14 cellular contexts compared by ENCODE assay signal in genomic region chr4:93749351-93749761, GRCh38.
A peak's percentile ranks its signal among the peaks of the same experiment; 100 is the strongest.
DNase-seq lines count a peak whose midpoint lies in the region; ATAC-seq and TF ChIP-seq lines count a peak whose summit lies in the region.
"Had no signal": no experiment of that assay in that cellular context is flagged by ENCODE, and none has a peak within 500 bp of the region (broad histone marks: within the 10 kb centered on the region; RNA-seq: fewer than 3 reads in every experiment).

No MANE protein-coding gene starts in this region.

- no peak overlapping the region for H3K4me3 ChIP-seq in GM23338
- no peak overlapping the region for H3K4me3 ChIP-seq in upper lobe of right lung
- H3K4me3 ChIP-seq: tibial artery had no signal

- no peak overlapping the region for H2AFZ ChIP-seq in GM23338

- no peaks in the 10 kb centered on the region for H3K79me2 ChIP-seq in GM23338 (replicated peaks; ENCODE audit: insufficient read depth)

- H3K9me3 Mint-ChIP-seq in GM23338, result no peaks in the 10 kb centered on the region

- H3K36me3 ChIP-seq in GM23338 (ENCODE audit: insufficient read depth) (no peaks in the 10 kb centered on the region), upper lobe of right lung (no peaks in the 10 kb centered on the region)
- H3K36me3 ChIP-seq: tibial artery had no signal

- no peaks in the 10 kb centered on the region for H3K36me3 Mint-ChIP-seq in GM23338 (ENCODE audit: low read depth)

- H3K27ac Mint-ChIP-seq in GM23338, result peak overlapping the region; percentile 60

- TF ChIP-seq CTCF in GM23338 (conservative IDR thresholded peaks at IDR 0.05; ENCODE audit: low read depth in 2 of 2) (no peak), upper lobe of right lung (IDR thresholded peaks at IDR 0.05) (no peak), omental fat pad (IDR thresholded peaks at IDR 0.05) (no peak)

- ATAC-seq in GM23338, result no peak
- peak; percentile 74 for ATAC-seq in HG03354 (IDR thresholded peaks at IDR 0.05; ENCODE audit: poor library complexity, severe bottlenecking, unreplicated experiment)
- peak; percentile 55 for ATAC-seq in upper lobe of right lung
- no peak for ATAC-seq in omental fat pad (ENCODE audit: low FRiP score)

- H3K4me1 Mint-ChIP-seq in GM23338, result peaks cover 21% of the 10 kb centered on the region

- no peaks in the 10 kb centered on the region for H3K9me3 ChIP-seq in upper lobe of right lung
- H3K9me3 ChIP-seq: tibial artery had no signal

- intact Hi-C loops in upper lobe of right lung (cut with DNase I), result no loop called here
- intact Hi-C loops in posterior vena cava (cut with DNase I), result no loop called here

- no peak overlapping the region for H3K4me3 Mint-ChIP-seq in GM23338

- DNase-seq in DMS53 (lab: John Stamatoyannopoulos, UW) (peak; percentile 2), DMS53 treated with DMSO at 0.1 percent for 48 hours (lab: John Stamatoyannopoulos, UW; ENCODE audit: unreplicated experiment) (no peak), GM23338 (ENCODE audit: low spot score) (no peak), upper lobe of right lung (no peak), iPS-NIHi7 (ENCODE audit: extremely low spot score) (no peak), posterior vena cava (ENCODE audit: low spot score) (no peak), omental fat pad (ENCODE audit: low spot score) (no peak)
- DNase-seq: activated CD4-positive, alpha-beta T cell treated with anti-CD3 and anti-CD28 coated beads for 4 hours; amniotic stem cell; NCI-H2029; stimulated activated CD4-positive, alpha-beta T cell treated with anti-CD3 and anti-CD28 coated beads, Interleukin-4, amount 100 ng/mL, for 1 hour; tibial artery had no signal

- H3K4me2 ChIP-seq in GM23338, result peak overlapping the region; percentile 21; the same call in 1 of the 2 replicates

- peaks cover 2% of the 10 kb centered on the region for H3K27me3 Mint-ChIP-seq in GM23338 (ENCODE audit: insufficient read depth, low read depth, poor library complexity)

- no peaks in the 10 kb centered on the region for H3K9me2 ChIP-seq in GM23338 (ENCODE audit: insufficient read depth)

- H3K27me3 ChIP-seq in GM23338 (ENCODE audit: insufficient read depth), result no peaks in the 10 kb centered on the region
- H3K27me3 ChIP-seq in upper lobe of right lung, result no peaks in the 10 kb centered on the region
- H3K27me3 ChIP-seq: tibial artery had no signal

- H3K27ac ChIP-seq in GM23338 (ENCODE audit: low read depth) (no peak overlapping the region), upper lobe of right lung (no peak overlapping the region)
- H3K27ac ChIP-seq: 22Rv1, tibial artery had no signal

- H3F3A ChIP-seq in GM23338 (replicated peaks; ENCODE audit: low read depth), result no peaks in the 10 kb centered on the region

- H3K4me1 ChIP-seq in GM23338 (ENCODE audit: insufficient read depth) (peaks cover 8% of the 10 kb centered on the region; the same call in 1 of the 2 replicates), upper lobe of right lung (peaks cover 6% of the 10 kb centered on the region)
- H3K4me1 ChIP-seq: tibial artery had no signal

- H4K20me1 ChIP-seq in GM23338 (replicated peaks; ENCODE audit: insufficient read depth), result no peaks in the 10 kb centered on the region

TF ChIP-seq in GM23338, 12 proteins besides CTCF, POLR2A, EP300 and RAD21 (continues in another document):
- TF ChIP-seq JUNB (IDR thresholded peaks at IDR 0.05; ENCODE audit: unreplicated experiment) (no peak), STAT1 (IDR thresholded peaks at IDR 0.05; ENCODE audit: unreplicated experiment) (no peak), ZNF331 (CRISPR knock-in tag; IDR thresholded peaks at IDR 0.05; ENCODE audit: low read depth) (no peak), POLR2AphosphoS5 (IDR thresholded peaks at IDR 0.05; ENCODE audit: low read depth) (no peak), CREB1 (CRISPR knock-in tag; IDR thresholded peaks at IDR 0.05; ENCODE audit: low read depth) (no peak), EZH2phosphoT487 (IDR thresholded peaks at IDR 0.05; ENCODE audit: unreplicated experiment) (no peak), EZH2 (IDR thresholded peaks at IDR 0.05; ENCODE audit: low read depth, unreplicated experiment) (no peak), ZNF462 (CRISPR knock-in tag; IDR thresholded peaks at IDR 0.05) (no peak)
- TF ChIP-seq, protein P1, sequence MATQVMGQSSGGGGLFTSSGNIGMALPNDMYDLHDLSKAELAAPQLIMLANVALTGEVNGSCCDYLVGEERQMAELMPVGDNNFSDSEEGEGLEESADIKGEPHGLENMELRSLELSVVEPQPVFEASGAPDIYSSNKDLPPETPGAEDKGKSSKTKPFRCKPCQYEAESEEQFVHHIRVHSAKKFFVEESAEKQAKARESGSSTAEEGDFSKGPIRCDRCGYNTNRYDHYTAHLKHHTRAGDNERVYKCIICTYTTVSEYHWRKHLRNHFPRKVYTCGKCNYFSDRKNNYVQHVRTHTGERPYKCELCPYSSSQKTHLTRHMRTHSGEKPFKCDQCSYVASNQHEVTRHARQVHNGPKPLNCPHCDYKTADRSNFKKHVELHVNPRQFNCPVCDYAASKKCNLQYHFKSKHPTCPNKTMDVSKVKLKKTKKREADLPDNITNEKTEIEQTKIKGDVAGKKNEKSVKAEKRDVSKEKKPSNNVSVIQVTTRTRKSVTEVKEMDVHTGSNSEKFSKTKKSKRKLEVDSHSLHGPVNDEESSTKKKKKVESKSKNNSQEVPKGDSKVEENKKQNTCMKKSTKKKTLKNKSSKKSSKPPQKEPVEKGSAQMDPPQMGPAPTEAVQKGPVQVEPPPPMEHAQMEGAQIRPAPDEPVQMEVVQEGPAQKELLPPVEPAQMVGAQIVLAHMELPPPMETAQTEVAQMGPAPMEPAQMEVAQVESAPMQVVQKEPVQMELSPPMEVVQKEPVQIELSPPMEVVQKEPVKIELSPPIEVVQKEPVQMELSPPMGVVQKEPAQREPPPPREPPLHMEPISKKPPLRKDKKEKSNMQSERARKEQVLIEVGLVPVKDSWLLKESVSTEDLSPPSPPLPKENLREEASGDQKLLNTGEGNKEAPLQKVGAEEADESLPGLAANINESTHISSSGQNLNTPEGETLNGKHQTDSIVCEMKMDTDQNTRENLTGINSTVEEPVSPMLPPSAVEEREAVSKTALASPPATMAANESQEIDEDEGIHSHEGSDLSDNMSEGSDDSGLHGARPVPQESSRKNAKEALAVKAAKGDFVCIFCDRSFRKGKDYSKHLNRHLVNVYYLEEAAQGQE (IDR thresholded peaks at IDR 0.05; ENCODE audit: unreplicated experiment), result no peak

Comparison
In these comparisons a context has a peak if more than half of its experiments do, and no peak if none do; other contexts are left out.
1. ATAC-seq: peak in HG03354 (single experiment) and upper lobe of right lung (single experiment); none in GM23338 (single experiment) and omental fat pad (single experiment).